In the genomic region with DNA sequence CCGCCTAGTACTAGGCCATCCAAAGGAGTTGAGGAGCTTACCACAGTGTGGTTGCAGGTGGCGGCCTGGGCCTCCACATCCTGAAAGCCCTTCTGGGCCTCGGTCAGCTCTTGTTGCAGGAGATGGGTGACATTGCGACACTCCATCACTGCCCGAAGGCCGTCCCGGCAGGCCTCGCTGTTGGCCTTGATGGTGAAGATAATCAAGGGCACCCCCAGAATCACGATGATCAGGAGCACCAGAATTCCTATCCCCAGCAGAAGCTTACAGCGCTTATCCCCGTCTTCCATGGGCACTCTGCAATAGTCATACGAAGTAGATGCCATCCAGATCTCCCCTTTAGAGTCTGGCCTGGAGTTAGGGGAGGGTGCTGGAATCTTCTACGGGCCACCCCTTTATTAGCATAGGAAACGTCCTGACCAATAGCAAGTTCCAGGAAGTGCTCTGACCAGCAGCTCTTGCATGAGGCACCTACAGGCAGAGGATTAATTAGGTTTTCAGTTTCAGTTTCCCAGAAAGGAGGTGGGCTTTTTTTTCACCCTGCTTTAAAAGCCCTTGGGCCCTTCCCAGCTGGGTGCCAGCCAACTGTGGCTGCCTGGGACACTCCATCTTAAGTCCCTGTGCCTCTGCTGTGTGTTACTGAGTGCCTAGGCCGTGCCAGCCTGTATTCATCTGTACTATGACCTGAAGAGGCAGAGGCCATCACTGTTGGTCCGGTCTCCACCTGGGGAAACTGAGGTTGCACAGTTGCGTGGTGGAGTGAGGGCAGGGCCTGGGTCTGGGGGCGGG, we compare ENCODE assay signal across 1 cellular context.
TF ChIP-seq lines count a peak whose summit lies in the region.

A gene with protein sequence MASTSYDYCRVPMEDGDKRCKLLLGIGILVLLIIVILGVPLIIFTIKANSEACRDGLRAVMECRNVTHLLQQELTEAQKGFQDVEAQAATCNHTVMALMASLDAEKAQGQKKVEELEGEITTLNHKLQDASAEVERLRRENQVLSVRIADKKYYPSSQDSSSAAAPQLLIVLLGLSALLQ (minus strand): TSS at position 381 of the 789 bp plus-strand sequence. CDS start 55 bp downstream, at position 326.

TF ChIP-seq in GM12878, 131 proteins besides CTCF, POLR2A, EP300 and RAD21 (continued from another document):
- TF ChIP-seq, protein P1, sequence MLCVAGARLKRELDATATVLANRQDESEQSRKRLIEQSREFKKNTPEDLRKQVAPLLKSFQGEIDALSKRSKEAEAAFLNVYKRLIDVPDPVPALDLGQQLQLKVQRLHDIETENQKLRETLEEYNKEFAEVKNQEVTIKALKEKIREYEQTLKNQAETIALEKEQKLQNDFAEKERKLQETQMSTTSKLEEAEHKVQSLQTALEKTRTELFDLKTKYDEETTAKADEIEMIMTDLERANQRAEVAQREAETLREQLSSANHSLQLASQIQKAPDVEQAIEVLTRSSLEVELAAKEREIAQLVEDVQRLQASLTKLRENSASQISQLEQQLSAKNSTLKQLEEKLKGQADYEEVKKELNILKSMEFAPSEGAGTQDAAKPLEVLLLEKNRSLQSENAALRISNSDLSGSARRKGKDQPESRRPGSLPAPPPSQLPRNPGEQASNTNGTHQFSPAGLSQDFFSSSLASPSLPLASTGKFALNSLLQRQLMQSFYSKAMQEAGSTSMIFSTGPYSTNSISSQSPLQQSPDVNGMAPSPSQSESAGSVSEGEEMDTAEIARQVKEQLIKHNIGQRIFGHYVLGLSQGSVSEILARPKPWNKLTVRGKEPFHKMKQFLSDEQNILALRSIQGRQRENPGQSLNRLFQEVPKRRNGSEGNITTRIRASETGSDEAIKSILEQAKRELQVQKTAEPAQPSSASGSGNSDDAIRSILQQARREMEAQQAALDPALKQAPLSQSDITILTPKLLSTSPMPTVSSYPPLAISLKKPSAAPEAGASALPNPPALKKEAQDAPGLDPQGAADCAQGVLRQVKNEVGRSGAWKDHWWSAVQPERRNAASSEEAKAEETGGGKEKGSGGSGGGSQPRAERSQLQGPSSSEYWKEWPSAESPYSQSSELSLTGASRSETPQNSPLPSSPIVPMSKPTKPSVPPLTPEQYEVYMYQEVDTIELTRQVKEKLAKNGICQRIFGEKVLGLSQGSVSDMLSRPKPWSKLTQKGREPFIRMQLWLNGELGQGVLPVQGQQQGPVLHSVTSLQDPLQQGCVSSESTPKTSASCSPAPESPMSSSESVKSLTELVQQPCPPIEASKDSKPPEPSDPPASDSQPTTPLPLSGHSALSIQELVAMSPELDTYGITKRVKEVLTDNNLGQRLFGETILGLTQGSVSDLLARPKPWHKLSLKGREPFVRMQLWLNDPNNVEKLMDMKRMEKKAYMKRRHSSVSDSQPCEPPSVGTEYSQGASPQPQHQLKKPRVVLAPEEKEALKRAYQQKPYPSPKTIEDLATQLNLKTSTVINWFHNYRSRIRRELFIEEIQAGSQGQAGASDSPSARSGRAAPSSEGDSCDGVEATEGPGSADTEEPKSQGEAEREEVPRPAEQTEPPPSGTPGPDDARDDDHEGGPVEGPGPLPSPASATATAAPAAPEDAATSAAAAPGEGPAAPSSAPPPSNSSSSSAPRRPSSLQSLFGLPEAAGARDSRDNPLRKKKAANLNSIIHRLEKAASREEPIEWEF (IDR thresholded peaks at IDR 0.05; ENCODE audit: insufficient replicate concordance, low read depth, low read length), result no peak
- TF ChIP-seq SREBF2 (IDR thresholded peaks at IDR 0.05; ENCODE audit: low read length), result no peak
- TF ChIP-seq, protein P2, sequence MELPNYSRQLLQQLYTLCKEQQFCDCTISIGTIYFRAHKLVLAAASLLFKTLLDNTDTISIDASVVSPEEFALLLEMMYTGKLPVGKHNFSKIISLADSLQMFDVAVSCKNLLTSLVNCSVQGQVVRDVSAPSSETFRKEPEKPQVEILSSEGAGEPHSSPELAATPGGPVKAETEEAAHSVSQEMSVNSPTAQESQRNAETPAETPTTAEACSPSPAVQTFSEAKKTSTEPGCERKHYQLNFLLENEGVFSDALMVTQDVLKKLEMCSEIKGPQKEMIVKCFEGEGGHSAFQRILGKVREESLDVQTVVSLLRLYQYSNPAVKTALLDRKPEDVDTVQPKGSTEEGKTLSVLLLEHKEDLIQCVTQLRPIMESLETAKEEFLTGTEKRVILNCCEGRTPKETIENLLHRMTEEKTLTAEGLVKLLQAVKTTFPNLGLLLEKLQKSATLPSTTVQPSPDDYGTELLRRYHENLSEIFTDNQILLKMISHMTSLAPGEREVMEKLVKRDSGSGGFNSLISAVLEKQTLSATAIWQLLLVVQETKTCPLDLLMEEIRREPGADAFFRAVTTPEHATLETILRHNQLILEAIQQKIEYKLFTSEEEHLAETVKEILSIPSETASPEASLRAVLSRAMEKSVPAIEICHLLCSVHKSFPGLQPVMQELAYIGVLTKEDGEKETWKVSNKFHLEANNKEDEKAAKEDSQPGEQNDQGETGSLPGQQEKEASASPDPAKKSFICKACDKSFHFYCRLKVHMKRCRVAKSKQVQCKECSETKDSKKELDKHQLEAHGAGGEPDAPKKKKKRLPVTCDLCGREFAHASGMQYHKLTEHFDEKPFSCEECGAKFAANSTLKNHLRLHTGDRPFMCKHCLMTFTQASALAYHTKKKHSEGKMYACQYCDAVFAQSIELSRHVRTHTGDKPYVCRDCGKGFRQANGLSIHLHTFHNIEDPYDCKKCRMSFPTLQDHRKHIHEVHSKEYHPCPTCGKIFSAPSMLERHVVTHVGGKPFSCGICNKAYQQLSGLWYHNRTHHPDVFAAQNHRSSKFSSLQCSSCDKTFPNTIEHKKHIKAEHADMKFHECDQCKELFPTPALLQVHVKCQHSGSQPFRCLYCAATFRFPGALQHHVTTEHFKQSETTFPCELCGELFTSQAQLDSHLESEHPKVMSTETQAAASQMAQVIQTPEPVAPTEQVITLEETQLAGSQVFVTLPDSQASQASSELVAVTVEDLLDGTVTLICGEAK (IDR thresholded peaks at IDR 0.05; ENCODE audit: borderline replicate concordance), result peak; percentile 18; the same call in 1 of the 2 replicates
- peak; percentile 4; the same call in 1 of the 2 replicates for TF ChIP-seq CREB1 (IDR thresholded peaks at IDR 0.05; ENCODE audit: low read depth)
- TF ChIP-seq RELA (IDR thresholded peaks at IDR 0.05; ENCODE audit: borderline replicate concordance, partially characterized antibody), result no peak
- peak; percentile 56; the same call in 1 of the 2 replicates for TF ChIP-seq BACH1 (IDR thresholded peaks at IDR 0.05; ENCODE audit: borderline replicate concordance)
- TF ChIP-seq CEBPB (IDR thresholded peaks at IDR 0.05; ENCODE audit: borderline replicate concordance in 1 of 2, low read depth in 2 of 2, low read length in 2 of 2), result peak in 1 of 2 experiments; percentile 66; a peak in 1 of 4 replicates
- peak; percentile 58 for TF ChIP-seq IKZF1 (conservative IDR thresholded peaks at IDR 0.05)
- TF ChIP-seq MEF2B (IDR thresholded peaks at IDR 0.05; ENCODE audit: partially characterized antibody, poor library complexity, severe bottlenecking), result peak; percentile 80
- TF ChIP-seq PML (IDR thresholded peaks at IDR 0.05; ENCODE audit: low read length), result peak; percentile 79; the same call in 1 of the 2 replicates
- peak; percentile 16; the same call in 1 of the 2 replicates for TF ChIP-seq RB1 (IDR thresholded peaks at IDR 0.05; ENCODE audit: borderline replicate concordance)
- TF ChIP-seq SMAD1 (IDR thresholded peaks at IDR 0.05; ENCODE audit: low read depth, partially characterized antibody), result no peak
- peak; percentile 38; the same call in 1 of the 2 replicates for TF ChIP-seq IRF4 (IDR thresholded peaks at IDR 0.05; ENCODE audit: low read depth, low read length)
- TF ChIP-seq SPI1 (IDR thresholded peaks at IDR 0.05; ENCODE audit: borderline replicate concordance, insufficient read depth, low read depth, low read length), result peak; percentile 23; the same call in 1 of the 2 replicates
- 0 out of 2 replicates have a peak, but pooled peaks have one; percentile 15 for TF ChIP-seq ATF7 (IDR thresholded peaks at IDR 0.05; ENCODE audit: low read depth)
- TF ChIP-seq, protein P3, sequence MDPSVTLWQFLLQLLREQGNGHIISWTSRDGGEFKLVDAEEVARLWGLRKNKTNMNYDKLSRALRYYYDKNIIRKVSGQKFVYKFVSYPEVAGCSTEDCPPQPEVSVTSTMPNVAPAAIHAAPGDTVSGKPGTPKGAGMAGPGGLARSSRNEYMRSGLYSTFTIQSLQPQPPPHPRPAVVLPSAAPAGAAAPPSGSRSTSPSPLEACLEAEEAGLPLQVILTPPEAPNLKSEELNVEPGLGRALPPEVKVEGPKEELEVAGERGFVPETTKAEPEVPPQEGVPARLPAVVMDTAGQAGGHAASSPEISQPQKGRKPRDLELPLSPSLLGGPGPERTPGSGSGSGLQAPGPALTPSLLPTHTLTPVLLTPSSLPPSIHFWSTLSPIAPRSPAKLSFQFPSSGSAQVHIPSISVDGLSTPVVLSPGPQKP (IDR thresholded peaks at IDR 0.05; ENCODE audit: low read depth, low read length), result no peak
- TF ChIP-seq, protein P4, sequence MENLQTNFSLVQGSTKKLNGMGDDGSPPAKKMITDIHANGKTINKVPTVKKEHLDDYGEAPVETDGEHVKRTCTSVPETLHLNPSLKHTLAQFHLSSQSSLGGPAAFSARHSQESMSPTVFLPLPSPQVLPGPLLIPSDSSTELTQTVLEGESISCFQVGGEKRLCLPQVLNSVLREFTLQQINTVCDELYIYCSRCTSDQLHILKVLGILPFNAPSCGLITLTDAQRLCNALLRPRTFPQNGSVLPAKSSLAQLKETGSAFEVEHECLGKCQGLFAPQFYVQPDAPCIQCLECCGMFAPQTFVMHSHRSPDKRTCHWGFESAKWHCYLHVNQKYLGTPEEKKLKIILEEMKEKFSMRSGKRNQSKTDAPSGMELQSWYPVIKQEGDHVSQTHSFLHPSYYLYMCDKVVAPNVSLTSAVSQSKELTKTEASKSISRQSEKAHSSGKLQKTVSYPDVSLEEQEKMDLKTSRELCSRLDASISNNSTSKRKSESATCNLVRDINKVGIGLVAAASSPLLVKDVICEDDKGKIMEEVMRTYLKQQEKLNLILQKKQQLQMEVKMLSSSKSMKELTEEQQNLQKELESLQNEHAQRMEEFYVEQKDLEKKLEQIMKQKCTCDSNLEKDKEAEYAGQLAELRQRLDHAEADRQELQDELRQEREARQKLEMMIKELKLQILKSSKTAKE (IDR thresholded peaks at IDR 0.05; ENCODE audit: low read depth, poor library complexity, severe bottlenecking), result no peak
- TF ChIP-seq NFYA (IDR thresholded peaks at IDR 0.05; ENCODE audit: borderline replicate concordance, low read depth, low read length), result no peak
- TF ChIP-seq MTA2 (IDR thresholded peaks at IDR 0.05; ENCODE audit: low read depth), result peak; percentile 39; the same call in 1 of the 2 replicates
- no peak for TF ChIP-seq TARDBP (IDR thresholded peaks at IDR 0.05; ENCODE audit: borderline replicate concordance)
- TF ChIP-seq JUNB (IDR thresholded peaks at IDR 0.05), result no peak
- TF ChIP-seq ESRRA (IDR thresholded peaks at IDR 0.05; ENCODE audit: low read length), result no peak
TF ChIP-seq in GM12878: peak in this region for 35.
